Comparison of ENCODE assay signal across 9 cellular contexts in genomic region chr12:67943295-67943892, GRCh38. TPM values are rescaled to one million over a fixed set of nuclear protein-coding genes. Genes with fewer than 3 reads are reported as not detected.
DNase-seq lines count a peak whose midpoint lies in the region; ATAC-seq and TF ChIP-seq lines count a peak whose summit lies in the region.
"Had no signal": no experiment of that assay in that cellular context is flagged by ENCODE, and none has a peak within 500 bp of the region (broad histone marks: within the 10 kb centered on the region; RNA-seq: fewer than 3 reads in every experiment).

No MANE protein-coding gene starts in this region.

- H3K27me3 Mint-ChIP-seq in mesothelial cell of epicardium (ENCODE audit: low read depth), result peaks cover 9% of the 10 kb centered on the region
- H3K27me3 Mint-ChIP-seq: stimulated activated naive CD8-positive, alpha-beta T cell treated with anti-CD3 and anti-CD28 coated beads, Interleukin-15, Interleukin-2, amounts not matched to agents 100 ng/mL and 50 ng/mL, for 24 hours had no signal

- H3K4me1 Mint-ChIP-seq in mesothelial cell of epicardium, result peaks cover 29% of the 10 kb centered on the region

- DNase-seq in activated T-cell treated with anti-CD3 and anti-CD28 coated beads for 1 hour (ENCODE audit: low read depth) (peak; percentile 57), NCI-H446 treated with DMSO at 0.1 percent for 48 hours (lab: John Stamatoyannopoulos, UW) (peak; percentile 67), mesothelial cell of epicardium (ENCODE audit: low spot score in 2 of 2, unreplicated experiment in 2 of 2) (peak in 1 of 2 experiments; percentile 54)
- DNase-seq in activated T-cell treated with anti-CD3 and anti-CD28 coated beads, Interleukin-2, amount 50 U/mL, for 1 hour, result no peak
- DNase-seq in activated CD4-positive, alpha-beta T cell treated with anti-CD3 and anti-CD28 coated beads for 48 hours, result peak; percentile 71
- peak; percentile 39 for DNase-seq in effector CD8-positive, alpha-beta T cell (lab: John Stamatoyannopoulos, UW)
- DNase-seq in stimulated activated CD8-positive, alpha-beta memory T cell treated with anti-CD3 and anti-CD28 coated beads, Interleukin-7, amount 100 ng/mL, for 4 hours (ENCODE audit: low read depth in 2 of 2), result peak; percentile 5 to 41

- H3K9me3 Mint-ChIP-seq in mesothelial cell of epicardium, result no peaks in the 10 kb centered on the region
- H3K9me3 Mint-ChIP-seq: stimulated activated naive CD8-positive, alpha-beta T cell treated with anti-CD3 and anti-CD28 coated beads, Interleukin-15, Interleukin-2, amounts not matched to agents 100 ng/mL and 50 ng/mL, for 24 hours had no signal

- no peaks in the 10 kb centered on the region for H3K36me3 Mint-ChIP-seq in mesothelial cell of epicardium

- ATAC-seq in HG03108 (IDR thresholded peaks at IDR 0.05; ENCODE audit: unreplicated experiment), result peak; percentile 58

- peak; percentile 81 for TF ChIP-seq CTCF in mesothelial cell of epicardium (IDR thresholded peaks at IDR 0.05; ENCODE audit: unreplicated experiment)

- no peak overlapping the region for H3K27ac Mint-ChIP-seq in mesothelial cell of epicardium
- H3K27ac Mint-ChIP-seq: stimulated activated naive CD8-positive, alpha-beta T cell treated with anti-CD3 and anti-CD28 coated beads, Interleukin-15, Interleukin-2, amounts not matched to agents 100 ng/mL and 50 ng/mL, for 24 hours had no signal

- H3K4me3 Mint-ChIP-seq in mesothelial cell of epicardium, result no peak overlapping the region
- H3K4me3 Mint-ChIP-seq: stimulated activated naive CD8-positive, alpha-beta T cell treated with anti-CD3 and anti-CD28 coated beads, Interleukin-15, Interleukin-2, amounts not matched to agents 100 ng/mL and 50 ng/mL, for 24 hours had no signal

RNA-seq across cellular contexts. Expression of gene IFNG-AS1, which starts 45.9 kb away (rescaled TPM):
- not detected in 3 replicates for total RNA-seq in mesothelial cell of epicardium
